In the genomic region with DNA sequence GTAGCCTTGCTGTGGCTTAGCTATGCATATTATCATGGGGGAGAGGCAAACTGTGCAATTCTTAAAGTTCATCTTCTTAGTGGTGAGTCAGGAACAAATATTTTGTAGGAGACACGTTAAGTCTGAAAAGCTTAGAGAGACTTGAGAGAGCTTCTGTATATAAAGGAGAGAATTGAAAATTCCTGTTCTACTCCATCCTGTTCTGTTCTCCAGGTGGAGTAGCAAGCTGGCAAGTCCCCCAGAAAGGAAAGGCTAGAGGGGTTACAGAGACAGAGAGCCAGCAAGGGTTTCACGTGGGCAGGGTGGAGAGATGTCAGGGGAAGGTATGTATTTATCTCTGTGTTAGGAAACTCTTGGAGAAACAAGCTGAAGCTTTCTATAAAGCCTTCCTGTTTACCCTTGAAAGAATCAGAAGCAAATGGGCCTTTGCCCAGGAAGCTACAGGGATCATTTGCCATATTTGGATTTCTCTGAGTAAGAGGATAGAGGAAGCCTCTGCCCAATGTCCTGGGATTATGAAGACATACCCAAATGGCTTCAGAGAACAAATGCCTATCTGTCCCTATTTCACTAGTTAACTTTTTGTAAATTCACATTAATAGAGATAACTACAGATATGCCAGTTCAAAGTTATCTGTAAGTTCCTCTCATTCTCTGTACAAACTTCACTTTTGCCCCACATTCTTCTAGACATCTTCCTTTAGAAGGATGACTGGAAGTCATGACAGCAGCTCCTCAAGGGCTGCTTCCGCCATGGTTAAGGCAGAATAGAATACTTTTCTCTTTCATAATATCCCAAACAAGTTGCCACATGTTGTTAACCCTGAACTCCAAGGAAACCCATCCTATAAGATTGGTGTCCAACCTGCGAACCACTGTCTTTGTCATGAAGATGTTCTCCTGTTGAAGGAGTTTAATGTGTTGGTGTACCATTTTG, we compare ENCODE assay signal across 1 cellular context.
A peak's percentile ranks its signal among the peaks of the same experiment; 100 is the strongest.
TF ChIP-seq lines count a peak whose summit lies in the region.

No MANE protein-coding gene starts in this region.

TF ChIP-seq in HepG2, 621 proteins besides CTCF, POLR2A, EP300 and RAD21 (continued from another document and continues in another):
- TF ChIP-seq, protein P1, sequence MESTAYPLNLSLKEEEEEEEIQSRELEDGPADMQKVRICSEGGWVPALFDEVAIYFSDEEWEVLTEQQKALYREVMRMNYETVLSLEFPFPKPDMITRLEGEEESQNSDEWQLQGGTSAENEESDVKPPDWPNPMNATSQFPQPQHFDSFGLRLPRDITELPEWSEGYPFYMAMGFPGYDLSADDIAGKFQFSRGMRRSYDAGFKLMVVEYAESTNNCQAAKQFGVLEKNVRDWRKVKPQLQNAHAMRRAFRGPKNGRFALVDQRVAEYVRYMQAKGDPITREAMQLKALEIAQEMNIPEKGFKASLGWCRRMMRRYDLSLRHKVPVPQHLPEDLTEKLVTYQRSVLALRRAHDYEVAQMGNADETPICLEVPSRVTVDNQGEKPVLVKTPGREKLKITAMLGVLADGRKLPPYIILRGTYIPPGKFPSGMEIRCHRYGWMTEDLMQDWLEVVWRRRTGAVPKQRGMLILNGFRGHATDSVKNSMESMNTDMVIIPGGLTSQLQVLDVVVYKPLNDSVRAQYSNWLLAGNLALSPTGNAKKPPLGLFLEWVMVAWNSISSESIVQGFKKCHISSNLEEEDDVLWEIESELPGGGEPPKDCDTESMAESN (CRISPR knock-in tag; conservative IDR thresholded peaks at IDR 0.05), result no peak; the same call in 1 of the 2 replicates
- TF ChIP-seq RARA (CRISPR knock-in tag; IDR thresholded peaks at IDR 0.05), result peak; percentile 67
- TF ChIP-seq ZBTB3 (CRISPR knock-in tag; IDR thresholded peaks at IDR 0.05; ENCODE audit: borderline replicate concordance, low read depth), result no peak
- TF ChIP-seq, protein P2, sequence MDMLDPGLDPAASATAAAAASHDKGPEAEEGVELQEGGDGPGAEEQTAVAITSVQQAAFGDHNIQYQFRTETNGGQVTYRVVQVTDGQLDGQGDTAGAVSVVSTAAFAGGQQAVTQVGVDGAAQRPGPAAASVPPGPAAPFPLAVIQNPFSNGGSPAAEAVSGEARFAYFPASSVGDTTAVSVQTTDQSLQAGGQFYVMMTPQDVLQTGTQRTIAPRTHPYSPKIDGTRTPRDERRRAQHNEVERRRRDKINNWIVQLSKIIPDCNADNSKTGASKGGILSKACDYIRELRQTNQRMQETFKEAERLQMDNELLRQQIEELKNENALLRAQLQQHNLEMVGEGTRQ (IDR thresholded peaks at IDR 0.05; ENCODE audit: low read depth, low read length), result no peak
- TF ChIP-seq, protein P2 (CRISPR knock-in tag; IDR thresholded peaks at IDR 0.05; ENCODE audit: borderline replicate concordance), result peak; percentile 84; the same call in 1 of the 2 replicates
- TF ChIP-seq, protein P3, sequence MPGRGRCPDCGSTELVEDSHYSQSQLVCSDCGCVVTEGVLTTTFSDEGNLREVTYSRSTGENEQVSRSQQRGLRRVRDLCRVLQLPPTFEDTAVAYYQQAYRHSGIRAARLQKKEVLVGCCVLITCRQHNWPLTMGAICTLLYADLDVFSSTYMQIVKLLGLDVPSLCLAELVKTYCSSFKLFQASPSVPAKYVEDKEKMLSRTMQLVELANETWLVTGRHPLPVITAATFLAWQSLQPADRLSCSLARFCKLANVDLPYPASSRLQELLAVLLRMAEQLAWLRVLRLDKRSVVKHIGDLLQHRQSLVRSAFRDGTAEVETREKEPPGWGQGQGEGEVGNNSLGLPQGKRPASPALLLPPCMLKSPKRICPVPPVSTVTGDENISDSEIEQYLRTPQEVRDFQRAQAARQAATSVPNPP (CRISPR knock-in tag; IDR thresholded peaks at IDR 0.05), result no peak
- peak; percentile 26; the same call in 1 of the 2 replicates for TF ChIP-seq MEF2D (CRISPR knock-in tag; IDR thresholded peaks at IDR 0.05)
- TF ChIP-seq POGZ (CRISPR knock-in tag; IDR thresholded peaks at IDR 0.05), result peak; percentile 86
- TF ChIP-seq NFRKB (IDR thresholded peaks at IDR 0.05), result no peak
- no peak for TF ChIP-seq PAX8 (CRISPR knock-in tag; IDR thresholded peaks at IDR 0.05; ENCODE audit: borderline replicate concordance)
- TF ChIP-seq MAFF (IDR thresholded peaks at IDR 0.05; ENCODE audit: low read depth, low read length), result no peak
- TF ChIP-seq, protein P4, sequence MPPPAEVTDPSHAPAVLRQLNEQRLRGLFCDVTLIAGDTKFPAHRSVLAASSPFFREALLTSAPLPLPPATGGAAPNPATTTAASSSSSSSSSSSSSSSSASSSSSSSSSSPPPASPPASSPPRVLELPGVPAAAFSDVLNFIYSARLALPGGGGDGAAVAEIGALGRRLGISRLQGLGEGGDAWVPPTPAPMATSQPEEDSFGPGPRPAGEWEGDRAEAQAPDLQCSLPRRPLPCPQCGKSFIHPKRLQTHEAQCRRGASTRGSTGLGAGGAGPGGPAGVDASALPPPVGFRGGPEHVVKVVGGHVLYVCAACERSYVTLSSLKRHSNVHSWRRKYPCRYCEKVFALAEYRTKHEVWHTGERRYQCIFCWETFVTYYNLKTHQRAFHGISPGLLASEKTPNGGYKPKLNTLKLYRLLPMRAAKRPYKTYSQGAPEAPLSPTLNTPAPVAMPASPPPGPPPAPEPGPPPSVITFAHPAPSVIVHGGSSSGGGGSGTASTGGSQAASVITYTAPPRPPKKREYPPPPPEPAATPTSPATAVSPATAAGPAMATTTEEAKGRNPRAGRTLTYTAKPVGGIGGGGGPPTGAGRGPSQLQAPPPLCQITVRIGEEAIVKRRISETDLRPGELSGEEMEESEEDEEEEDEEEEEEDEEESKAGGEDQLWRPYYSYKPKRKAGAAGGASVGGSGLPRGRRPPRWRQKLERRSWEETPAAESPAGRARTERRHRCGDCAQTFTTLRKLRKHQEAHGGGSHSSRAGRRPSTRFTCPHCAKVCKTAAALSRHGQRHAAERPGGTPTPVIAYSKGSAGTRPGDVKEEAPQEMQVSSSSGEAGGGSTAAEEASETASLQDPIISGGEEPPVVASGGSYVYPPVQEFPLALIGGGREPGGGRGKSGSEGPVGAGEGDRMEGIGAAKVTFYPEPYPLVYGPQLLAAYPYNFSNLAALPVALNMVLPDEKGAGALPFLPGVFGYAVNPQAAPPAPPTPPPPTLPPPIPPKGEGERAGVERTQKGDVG (CRISPR knock-in tag; IDR thresholded peaks at IDR 0.05; ENCODE audit: borderline replicate concordance), result no peak
- TF ChIP-seq ATAD3A (CRISPR knock-in tag; IDR thresholded peaks at IDR 0.05), result no peak
- TF ChIP-seq RXRB (CRISPR knock-in tag; IDR thresholded peaks at IDR 0.05; ENCODE audit: borderline replicate concordance), result peak; percentile 76
- TF ChIP-seq FOXJ3 (CRISPR knock-in tag; IDR thresholded peaks at IDR 0.05; ENCODE audit: borderline replicate concordance), result peak; percentile 81; the same call in 1 of the 2 replicates
- no peak for TF ChIP-seq ZNF230 (CRISPR knock-in tag; IDR thresholded peaks at IDR 0.05)
- no peak for TF ChIP-seq ATM (IDR thresholded peaks at IDR 0.05; ENCODE audit: borderline replicate concordance)
- peak; percentile 59; the same call in 1 of the 2 replicates for TF ChIP-seq YEATS4 (CRISPR knock-in tag; IDR thresholded peaks at IDR 0.05; ENCODE audit: borderline replicate concordance)
- no peak for TF ChIP-seq ARNT2 (CRISPR knock-in tag; IDR thresholded peaks at IDR 0.05; ENCODE audit: low read depth)
- TF ChIP-seq, protein P5, sequence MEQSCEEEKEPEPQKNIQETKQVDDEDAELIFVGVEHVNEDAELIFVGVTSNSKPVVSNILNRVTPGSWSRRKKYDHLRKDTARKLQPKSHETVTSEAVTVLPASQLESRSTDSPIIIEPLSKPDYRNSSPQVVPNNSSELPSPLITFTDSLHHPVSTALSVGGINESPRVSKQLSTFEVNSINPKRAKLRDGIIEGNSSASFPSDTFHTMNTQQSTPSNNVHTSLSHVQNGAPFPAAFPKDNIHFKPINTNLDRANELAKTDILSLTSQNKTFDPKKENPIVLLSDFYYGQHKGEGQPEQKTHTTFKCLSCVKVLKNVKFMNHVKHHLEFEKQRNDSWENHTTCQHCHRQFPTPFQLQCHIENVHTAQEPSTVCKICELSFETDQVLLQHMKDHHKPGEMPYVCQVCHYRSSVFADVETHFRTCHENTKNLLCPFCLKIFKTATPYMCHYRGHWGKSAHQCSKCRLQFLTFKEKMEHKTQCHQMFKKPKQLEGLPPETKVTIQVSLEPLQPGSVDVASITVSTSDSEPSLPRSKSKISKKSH (CRISPR knock-in tag; IDR thresholded peaks at IDR 0.05; ENCODE audit: borderline replicate concordance), result no peak
- TF ChIP-seq ZNF709 (CRISPR knock-in tag; IDR thresholded peaks at IDR 0.05), result no peak
- no peak for TF ChIP-seq ZNF234 (CRISPR knock-in tag; conservative IDR thresholded peaks at IDR 0.05)
- no peak for TF ChIP-seq ZNF12 (CRISPR knock-in tag; IDR thresholded peaks at IDR 0.05)
- TF ChIP-seq SRF (IDR thresholded peaks at IDR 0.05; ENCODE audit: low read depth, low read length), result peak; percentile 100
- TF ChIP-seq ZNF780A (CRISPR knock-in tag; IDR thresholded peaks at IDR 0.05), result no peak
- TF ChIP-seq, protein P6, sequence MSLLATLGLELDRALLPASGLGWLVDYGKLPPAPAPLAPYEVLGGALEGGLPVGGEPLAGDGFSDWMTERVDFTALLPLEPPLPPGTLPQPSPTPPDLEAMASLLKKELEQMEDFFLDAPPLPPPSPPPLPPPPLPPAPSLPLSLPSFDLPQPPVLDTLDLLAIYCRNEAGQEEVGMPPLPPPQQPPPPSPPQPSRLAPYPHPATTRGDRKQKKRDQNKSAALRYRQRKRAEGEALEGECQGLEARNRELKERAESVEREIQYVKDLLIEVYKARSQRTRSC (CRISPR knock-in tag; IDR thresholded peaks at IDR 0.05; ENCODE audit: low read depth), result no peak
- TF ChIP-seq ZKSCAN5 (CRISPR knock-in tag; IDR thresholded peaks at IDR 0.05), result 0 out of 2 replicates have a peak, but pooled peaks have one; percentile 32
- peak; percentile 87 for TF ChIP-seq ARNTL (CRISPR knock-in tag; IDR thresholded peaks at IDR 0.05)
- TF ChIP-seq JUND (CRISPR knock-in tag; IDR thresholded peaks at IDR 0.05), result no peak
- TF ChIP-seq NCOA5 (CRISPR knock-in tag; IDR thresholded peaks at IDR 0.05), result no peak
- TF ChIP-seq, protein P7, sequence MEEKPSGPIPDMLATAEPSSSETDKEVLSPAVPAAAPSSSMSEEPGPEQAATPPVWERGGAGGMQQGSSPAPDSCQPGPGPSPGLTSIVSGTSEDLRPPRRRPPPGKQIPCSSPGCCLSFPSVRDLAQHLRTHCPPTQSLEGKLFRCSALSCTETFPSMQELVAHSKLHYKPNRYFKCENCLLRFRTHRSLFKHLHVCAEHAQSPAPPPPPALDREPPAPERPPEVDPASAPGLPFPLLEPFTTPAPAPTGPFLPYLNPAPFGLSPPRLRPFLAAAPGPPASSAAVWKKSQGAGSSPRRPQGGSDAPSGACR (CRISPR knock-in tag; IDR thresholded peaks at IDR 0.05), result 0 out of 2 replicates have a peak, but pooled peaks have one; percentile 64
- TF ChIP-seq, protein P8, sequence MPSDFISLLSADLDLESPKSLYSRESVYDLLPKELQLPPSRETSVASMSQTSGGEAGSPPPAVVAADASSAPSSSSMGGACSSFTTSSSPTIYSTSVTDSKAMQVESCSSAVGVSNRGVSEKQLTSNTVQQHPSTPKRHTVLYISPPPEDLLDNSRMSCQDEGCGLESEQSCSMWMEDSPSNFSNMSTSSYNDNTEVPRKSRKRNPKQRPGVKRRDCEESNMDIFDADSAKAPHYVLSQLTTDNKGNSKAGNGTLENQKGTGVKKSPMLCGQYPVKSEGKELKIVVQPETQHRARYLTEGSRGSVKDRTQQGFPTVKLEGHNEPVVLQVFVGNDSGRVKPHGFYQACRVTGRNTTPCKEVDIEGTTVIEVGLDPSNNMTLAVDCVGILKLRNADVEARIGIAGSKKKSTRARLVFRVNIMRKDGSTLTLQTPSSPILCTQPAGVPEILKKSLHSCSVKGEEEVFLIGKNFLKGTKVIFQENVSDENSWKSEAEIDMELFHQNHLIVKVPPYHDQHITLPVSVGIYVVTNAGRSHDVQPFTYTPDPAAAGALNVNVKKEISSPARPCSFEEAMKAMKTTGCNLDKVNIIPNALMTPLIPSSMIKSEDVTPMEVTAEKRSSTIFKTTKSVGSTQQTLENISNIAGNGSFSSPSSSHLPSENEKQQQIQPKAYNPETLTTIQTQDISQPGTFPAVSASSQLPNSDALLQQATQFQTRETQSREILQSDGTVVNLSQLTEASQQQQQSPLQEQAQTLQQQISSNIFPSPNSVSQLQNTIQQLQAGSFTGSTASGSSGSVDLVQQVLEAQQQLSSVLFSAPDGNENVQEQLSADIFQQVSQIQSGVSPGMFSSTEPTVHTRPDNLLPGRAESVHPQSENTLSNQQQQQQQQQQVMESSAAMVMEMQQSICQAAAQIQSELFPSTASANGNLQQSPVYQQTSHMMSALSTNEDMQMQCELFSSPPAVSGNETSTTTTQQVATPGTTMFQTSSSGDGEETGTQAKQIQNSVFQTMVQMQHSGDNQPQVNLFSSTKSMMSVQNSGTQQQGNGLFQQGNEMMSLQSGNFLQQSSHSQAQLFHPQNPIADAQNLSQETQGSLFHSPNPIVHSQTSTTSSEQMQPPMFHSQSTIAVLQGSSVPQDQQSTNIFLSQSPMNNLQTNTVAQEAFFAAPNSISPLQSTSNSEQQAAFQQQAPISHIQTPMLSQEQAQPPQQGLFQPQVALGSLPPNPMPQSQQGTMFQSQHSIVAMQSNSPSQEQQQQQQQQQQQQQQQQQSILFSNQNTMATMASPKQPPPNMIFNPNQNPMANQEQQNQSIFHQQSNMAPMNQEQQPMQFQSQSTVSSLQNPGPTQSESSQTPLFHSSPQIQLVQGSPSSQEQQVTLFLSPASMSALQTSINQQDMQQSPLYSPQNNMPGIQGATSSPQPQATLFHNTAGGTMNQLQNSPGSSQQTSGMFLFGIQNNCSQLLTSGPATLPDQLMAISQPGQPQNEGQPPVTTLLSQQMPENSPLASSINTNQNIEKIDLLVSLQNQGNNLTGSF (CRISPR knock-in tag; IDR thresholded peaks at IDR 0.05), result no peak
- TF ChIP-seq ZNF484 (CRISPR knock-in tag; IDR thresholded peaks at IDR 0.05; ENCODE audit: borderline replicate concordance, low read depth), result no peak
- TF ChIP-seq, protein P9, sequence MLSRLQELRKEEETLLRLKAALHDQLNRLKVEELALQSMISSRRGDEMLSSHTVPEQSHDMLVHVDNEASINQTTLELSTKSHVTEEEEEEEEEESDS (CRISPR knock-in tag; IDR thresholded peaks at IDR 0.05; ENCODE audit: borderline replicate concordance), result 0 out of 2 replicates have a peak, but pooled peaks have one; percentile 23
- TF ChIP-seq SALL1 (CRISPR knock-in tag; IDR thresholded peaks at IDR 0.05), result peak; percentile 69; the same call in 1 of the 2 replicates
- no peak for TF ChIP-seq SIN3B (IDR thresholded peaks at IDR 0.05; ENCODE audit: low read length)
- no peak for TF ChIP-seq ZNF572 (CRISPR knock-in tag; IDR thresholded peaks at IDR 0.05)
- no peak for TF ChIP-seq ZNF282 (IDR thresholded peaks at IDR 0.05; ENCODE audit: partially characterized antibody)
- peak; percentile 59 for TF ChIP-seq ZBTB7B (CRISPR knock-in tag; IDR thresholded peaks at IDR 0.05)
- TF ChIP-seq, protein P10, sequence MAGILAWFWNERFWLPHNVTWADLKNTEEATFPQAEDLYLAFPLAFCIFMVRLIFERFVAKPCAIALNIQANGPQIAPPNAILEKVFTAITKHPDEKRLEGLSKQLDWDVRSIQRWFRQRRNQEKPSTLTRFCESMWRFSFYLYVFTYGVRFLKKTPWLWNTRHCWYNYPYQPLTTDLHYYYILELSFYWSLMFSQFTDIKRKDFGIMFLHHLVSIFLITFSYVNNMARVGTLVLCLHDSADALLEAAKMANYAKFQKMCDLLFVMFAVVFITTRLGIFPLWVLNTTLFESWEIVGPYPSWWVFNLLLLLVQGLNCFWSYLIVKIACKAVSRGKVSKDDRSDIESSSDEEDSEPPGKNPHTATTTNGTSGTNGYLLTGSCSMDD (CRISPR knock-in tag; IDR thresholded peaks at IDR 0.05), result no peak
- TF ChIP-seq GTF3A (CRISPR knock-in tag; conservative IDR thresholded peaks at IDR 0.05), result no peak
- no peak for TF ChIP-seq ZNF121 (CRISPR knock-in tag; IDR thresholded peaks at IDR 0.05)
